Comparison of ENCODE assay signal across 11 cellular contexts in genomic region chr12:45987339-45987726, GRCh38. TPM values are rescaled to one million over a fixed set of nuclear protein-coding genes. Genes with fewer than 3 reads are reported as not detected.
DNase-seq lines count a peak whose midpoint lies in the region; ATAC-seq, FAIRE-seq and TF ChIP-seq lines count a peak whose summit lies in the region.
"Had no signal": no experiment of that assay in that cellular context is flagged by ENCODE, and none has a peak within 500 bp of the region (broad histone marks: within the 10 kb centered on the region; RNA-seq: fewer than 3 reads in every experiment).

No MANE protein-coding gene starts in this region.

- H3K27me3 ChIP-seq in GM06990 (replicated peaks; ENCODE audit: control insufficient read depth, insufficient read depth, low read length), result no peaks in the 10 kb centered on the region

- no peaks in the 10 kb centered on the region for H3K9me3 Mint-ChIP-seq in activated CD4-positive, alpha-beta memory T cell treated with anti-CD3 and anti-CD28 coated beads, Interleukin-2, amount 10 ng/mL, durations not matched to agents 7 days and 5 days
- H3K9me3 Mint-ChIP-seq in memory B cell, result peaks cover 5% of the 10 kb centered on the region

- TF ChIP-seq EP300 in A549 (IDR thresholded peaks at IDR 0.05), result no peak

- H3K4me3 Mint-ChIP-seq in activated CD4-positive, alpha-beta memory T cell treated with anti-CD3 and anti-CD28 coated beads, Interleukin-2, amount 10 ng/mL, durations not matched to agents 7 days and 5 days, result peak overlapping the region; percentile 6
- H3K4me3 Mint-ChIP-seq in memory B cell, result peak overlapping the region; percentile 72

- no peak for TF ChIP-seq RAD21 in A549 (conservative IDR thresholded peaks at IDR 0.05 in 1 of 2, IDR thresholded peaks at IDR 0.05 in 1 of 2)

- TF ChIP-seq CTCF in A549 (IDR thresholded peaks at IDR 0.05) (no peak), GM06990 (IDR thresholded peaks at IDR 0.05; ENCODE audit: insufficient read depth, low read length, poor library complexity, severe bottlenecking) (no peak)

- peaks cover 67% of the 10 kb centered on the region for H3K4me1 Mint-ChIP-seq in activated CD4-positive, alpha-beta memory T cell treated with anti-CD3 and anti-CD28 coated beads, Interleukin-2, amount 10 ng/mL, durations not matched to agents 7 days and 5 days
- H3K4me1 Mint-ChIP-seq in memory B cell, result peaks cover 51% of the 10 kb centered on the region

- POLR2A ChIA-PET in A549 (lab: Yijun Ruan, JAX), result no interaction called here
- POLR2A ChIA-PET in activated CD4-positive, alpha-beta memory T cell treated with anti-CD3 and anti-CD28 coated beads, Interleukin-2, amount 10 ng/mL, durations not matched to agents 7 days and 5 days (lab: Charles Lee), result interaction anchor here (0.9 kb wide), 1 partner anchor 281 kb away, joined by 3 read pairs; the partner anchor contains the start of gene SLC38A1

- peaks cover 26% of the 10 kb centered on the region for H3K4me1 ChIP-seq in A549

- ATAC-seq in A549 (no peak), memory B cell (ENCODE audit: low read depth) (no peak), HG03469 (IDR thresholded peaks at IDR 0.05; ENCODE audit: unreplicated experiment) (no peak)

- TF ChIP-seq POLR2A in A549 (IDR thresholded peaks at IDR 0.05; ENCODE audit: low read length), result no peak

- DNase-seq in A549 (ENCODE audit: low read depth in 1 of 2, low spot score in 1 of 2), result no peak
- no peak for DNase-seq in GM06990 (ENCODE audit: extremely low read depth, insufficient read length)
- DNase-seq in activated CD4-positive, alpha-beta memory T cell treated with anti-CD3 and anti-CD28 coated beads, Interleukin-2, amount 10 ng/mL, durations not matched to agents 7 days and 5 days, result no peak
- no peak for DNase-seq in memory B cell (ENCODE audit: low spot score in 2 of 2)
- no peak for DNase-seq in DMS153 (lab: John Stamatoyannopoulos, UW)
- DNase-seq in retina, result no peak
- no peak for DNase-seq in HK-2 (ENCODE audit: unreplicated experiment)
- DNase-seq: NCI-H1417 treated with DMSO at 0.1 percent for 48 hours, posterior cingulate gyrus, SHP77 treated with DMSO at 0.1 percent for 48 hours had no signal

- 79% methylated on average over 3 of the region's 3 CpGs for WGBS in A549 (ENCODE audit: missing lambda C conversion rate)

- no peaks in the 10 kb centered on the region; the same call in 1 of the 2 replicates for H3K36me3 ChIP-seq in GM06990 (ENCODE audit: control insufficient read depth, insufficient read depth, low read length)

- FAIRE-seq in A549 (lab: Jason Lieb, UNC), result no peak

- H3K4me3 ChIP-seq in A549 (no peak overlapping the region), GM06990 (replicated peaks; ENCODE audit: low read depth, low read length) (peak overlapping the region; percentile 89)

- peaks cover 66% of the 10 kb centered on the region for H3K36me3 Mint-ChIP-seq in activated CD4-positive, alpha-beta memory T cell treated with anti-CD3 and anti-CD28 coated beads, Interleukin-2, amount 10 ng/mL, durations not matched to agents 7 days and 5 days (ENCODE audit: low read depth)
- H3K36me3 Mint-ChIP-seq in memory B cell, result peaks cover 22% of the 10 kb centered on the region

- CTCF ChIA-PET in A549 (lab: Yijun Ruan, JAX), result no interaction called here
- CTCF ChIA-PET in activated CD4-positive, alpha-beta memory T cell treated with anti-CD3 and anti-CD28 coated beads, Interleukin-2, amount 10 ng/mL, durations not matched to agents 7 days and 5 days (lab: Charles Lee), result interaction anchor here (1.3 kb wide), 1 partner anchor 443 kb away, joined by 3 read pairs; no protein-coding TSS in a partner anchor

- H3K27me3 Mint-ChIP-seq in activated CD4-positive, alpha-beta memory T cell treated with anti-CD3 and anti-CD28 coated beads, Interleukin-2, amount 10 ng/mL, durations not matched to agents 7 days and 5 days, result no peaks in the 10 kb centered on the region
- no peaks in the 10 kb centered on the region for H3K27me3 Mint-ChIP-seq in memory B cell

- H3K9me3 ChIP-seq in A549, result no peaks in the 10 kb centered on the region

- peak overlapping the region; percentile 86 for H3K4me2 ChIP-seq in A549

- no peak overlapping the region for H3K27ac ChIP-seq in A549

- H3K27ac Mint-ChIP-seq in activated CD4-positive, alpha-beta memory T cell treated with anti-CD3 and anti-CD28 coated beads, Interleukin-2, amount 10 ng/mL, durations not matched to agents 7 days and 5 days, result no peak overlapping the region
- H3K27ac Mint-ChIP-seq in memory B cell, result peak overlapping the region; percentile 97

TF ChIP-seq in A549, 52 proteins besides CTCF, POLR2A, EP300 and RAD21:
- TF ChIP-seq POLR2AphosphoS2 (conservative IDR thresholded peaks at IDR 0.05; ENCODE audit: low read length) (no peak), SMC3 (IDR thresholded peaks at IDR 0.05) (no peak), ESRRA (IDR thresholded peaks at IDR 0.05; ENCODE audit: borderline replicate concordance, low read length) (no peak), RCOR1 (IDR thresholded peaks at IDR 0.05; ENCODE audit: low read depth, low read length) (no peak), EHF (CRISPR knock-in tag; IDR thresholded peaks at IDR 0.05) (no peak), FOXS1 (CRISPR knock-in tag; IDR thresholded peaks at IDR 0.05) (no peak), GATA3 (IDR thresholded peaks at IDR 0.05; ENCODE audit: borderline replicate concordance) (no peak), SREBF2 (IDR thresholded peaks at IDR 0.05) (no peak), JUNB (IDR thresholded peaks at IDR 0.05) (no peak), BHLHE40 (IDR thresholded peaks at IDR 0.05; ENCODE audit: low read depth, low read length) (no peak), FOSL2 (IDR thresholded peaks at IDR 0.05) (no peak), FOSL2 (CRISPR knock-in tag; IDR thresholded peaks at IDR 0.05) (no peak)

RNA-seq across cellular contexts. Expression of gene SCAF11, which starts 3.0 kb away (rescaled TPM):
- polyA plus RNA-seq in A549 (2011; rRNA removed), result 64.2 and 110 TPM in 2 replicates
- 19.9 and 20.0 TPM in 2 replicates for polyA plus RNA-seq in A549 (2012; cell fraction: cytosol; rRNA removed)
- polyA plus RNA-seq in A549 (2012; cell fraction: nucleus; rRNA removed), result 12.9 and 13.2 TPM in 2 replicates
- 43.0 to 44.4 TPM (median 43.2 TPM) in 3 replicates for polyA plus RNA-seq in A549 (2017; fragmentation: RNase III; extraction: RNeasy Plus Mini Kit Qiagen cat#74134 plus additional on column Dnase treatment)
- 53.4 and 65.0 TPM in 2 replicates for polyA minus RNA-seq in A549 (2011; rRNA and poly(A)+ RNA removed)
- total RNA-seq in activated CD4-positive, alpha-beta memory T cell treated with anti-CD3 and anti-CD28 coated beads, Interleukin-2, amount 10 ng/mL, durations not matched to agents 7 days and 5 days, result 100 to 1,000 TPM; 129 to 136 TPM
